Comparison of ENCODE assay signal across 6 cellular contexts in the genomic region with DNA sequence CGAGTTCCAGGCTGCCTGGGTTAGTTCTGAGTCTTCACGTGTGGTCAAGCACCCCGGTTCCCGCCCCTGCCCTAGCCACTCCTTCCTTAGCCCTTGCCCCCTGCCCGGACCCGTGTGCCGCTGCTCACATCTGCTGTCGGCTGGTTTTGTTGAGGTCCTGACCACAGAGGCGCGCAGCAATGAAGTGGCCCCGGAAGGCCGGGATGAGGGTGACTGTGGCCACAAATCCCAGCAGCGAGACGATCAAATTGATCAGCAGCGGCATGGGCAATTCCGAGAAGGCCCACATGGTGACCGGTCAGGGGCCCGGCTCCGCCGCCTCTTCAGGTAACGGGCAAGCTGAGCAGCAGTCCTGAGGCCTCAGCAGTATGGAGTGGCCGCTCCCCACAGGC. TPM values are rescaled to one million over a fixed set of nuclear protein-coding genes. Genes with fewer than 3 reads are reported as not detected.
DNase-seq lines count a peak whose midpoint lies in the region; FAIRE-seq and TF ChIP-seq lines count a peak whose summit lies in the region.

No MANE protein-coding gene starts in this region.

- CTCF ChIA-PET in OCI-LY7 (lab: Charles Lee; ENCODE audit: unreplicated experiment): interaction anchor here (0.7 kb wide), 2 partner anchors 223 to 242 kb away, joined by 6 to 7 read pairs; no protein-coding TSS in a partner anchor

- TF ChIP-seq CTCF in OCI-LY7 (conservative IDR thresholded peaks at IDR 0.05; ENCODE audit: low read length) (no peak), fibroblast of villous mesenchyme (IDR thresholded peaks at IDR 0.05; ENCODE audit: insufficient read depth, low read depth, low read length) (peak; percentile 6)

- H3K9me3 Mint-ChIP-seq in activated naive CD4-positive, alpha-beta T cell treated with anti-CD3 and anti-CD28 coated beads, Interleukin-2, amount 50 U/mL, for 24 hours: no peaks in the 10 kb centered on the region

- intact Hi-C loops in OCI-LY7 (cut with micrococcal nuclease; ENCODE audit: unreplicated experiment): loop anchor here (5.0 kb wide), 1 partner anchor 221 kb away; no protein-coding TSS in a partner anchor

- FAIRE-seq in urothelium cell line (lab: Jason Lieb, UNC): no peak

- H2AFZ ChIP-seq in OCI-LY7 (ENCODE audit: low read length): peak overlapping the region; percentile 84

- peaks cover 26% of the 10 kb centered on the region for H3K36me3 ChIP-seq in OCI-LY7 (ENCODE audit: insufficient read depth, low read length)

- H3K36me3 Mint-ChIP-seq in activated naive CD4-positive, alpha-beta T cell treated with anti-CD3 and anti-CD28 coated beads, Interleukin-2, amount 50 U/mL, for 24 hours: peaks cover 13% of the 10 kb centered on the region

- H3K4me1 Mint-ChIP-seq in activated naive CD4-positive, alpha-beta T cell treated with anti-CD3 and anti-CD28 coated beads, Interleukin-2, amount 50 U/mL, for 24 hours: peaks cover 43% of the 10 kb centered on the region

- BruUV-seq in OCI-LY7 (replicated peaks; lab: Mats Ljungman, UMichigan): no TSS peak

- H3K4me2 ChIP-seq in OCI-LY7 (ENCODE audit: low read length): peak overlapping the region; percentile 100

- H3K4me1 ChIP-seq in OCI-LY7 (ENCODE audit: insufficient read depth, low read length, poor library complexity, severe bottlenecking): peaks cover 49% of the 10 kb centered on the region

- H3K9me3 ChIP-seq in OCI-LY7 (ENCODE audit: low read length): no peaks in the 10 kb centered on the region

- no peaks in the 10 kb centered on the region for H3K27me3 Mint-ChIP-seq in activated naive CD4-positive, alpha-beta T cell treated with anti-CD3 and anti-CD28 coated beads, Interleukin-2, amount 50 U/mL, for 24 hours

- DNase-seq in activated naive CD4-positive, alpha-beta T cell treated with anti-CD3 and anti-CD28 coated beads, Interleukin-2, amount 50 U/mL, for 16 hours: no peak
- DNase-seq in OCI-LY7 (ENCODE audit: low spot score) (peak; percentile 45), fibroblast of villous mesenchyme (ENCODE audit: low read depth) (no peak), urothelium cell line (ENCODE audit: low spot score) (no peak)

- H3K4me3 ChIP-seq in OCI-LY7 (ENCODE audit: low read depth, low read length, poor library complexity, severe bottlenecking) (peak overlapping the region; percentile 88), fibroblast of villous mesenchyme (ENCODE audit: low read depth, low read length) (peak overlapping the region; percentile 89)

- H3K4me3 Mint-ChIP-seq in activated naive CD4-positive, alpha-beta T cell treated with anti-CD3 and anti-CD28 coated beads, Interleukin-2, amount 50 U/mL, for 24 hours: peak overlapping the region; percentile 98

- H3K27ac ChIP-seq in OCI-LY7 (ENCODE audit: low read depth, low read length, poor library complexity, severe bottlenecking) (peak overlapping the region; percentile 86), temporal lobe (ENCODE audit: low read depth, low read length) (peak overlapping the region; percentile 89)

- H3K79me2 ChIP-seq in OCI-LY7 (ENCODE audit: insufficient read depth, low read depth, low read length): peaks cover 23% of the 10 kb centered on the region

- H3K9me2 ChIP-seq in OCI-LY7 (ENCODE audit: insufficient read depth, low read length): no peaks in the 10 kb centered on the region

- POLR2A ChIA-PET in OCI-LY7 (lab: Charles Lee): interaction anchor here (0.5 to 1.8 kb wide), 7 partner anchors 9 to 220 kb away, joined by 3 to 8 read pairs (median 4); partner anchors contain the start of genes HMBS and VPS11

- no peaks in the 10 kb centered on the region for H4K20me1 ChIP-seq in OCI-LY7 (ENCODE audit: insufficient read depth, low read length)

- H3K27ac Mint-ChIP-seq in activated naive CD4-positive, alpha-beta T cell treated with anti-CD3 and anti-CD28 coated beads, Interleukin-2, amount 50 U/mL, for 24 hours: peak overlapping the region; percentile 99

RNA-seq across cellular contexts. Expression of gene DPAGT1, which starts 0.3 kb away (rescaled TPM):
- total RNA-seq in OCI-LY7 (2014; rRNA removed; shearing (Covaris generic)): 31.7 and 35.8 TPM in 2 replicates
- 72.4 and 83.4 TPM in 2 replicates for total RNA-seq in OCI-LY7 (2022)
- 21.3 and 29.4 TPM in 2 replicates for total RNA-seq in fibroblast of villous mesenchyme
- 10.6 TPM for total RNA-seq in temporal lobe

RNA-seq across cellular contexts. Expression of gene C2CD2L, which starts 5.8 kb away (rescaled TPM):
- 6.5 and 10.6 TPM in 2 replicates for total RNA-seq in OCI-LY7 (2014; rRNA removed; shearing (Covaris generic))
- 19.0 and 19.9 TPM in 2 replicates for total RNA-seq in OCI-LY7 (2022)
- total RNA-seq in fibroblast of villous mesenchyme: 4.5 and 5.6 TPM in 2 replicates
- 7.9 TPM for total RNA-seq in temporal lobe

RNA-seq across cellular contexts. Expression of gene HMBS, which starts 16.7 kb away (rescaled TPM):
- 12.1 and 12.2 TPM in 2 replicates for total RNA-seq in OCI-LY7 (2014; rRNA removed; shearing (Covaris generic))
- total RNA-seq in OCI-LY7 (2022) (49.6 and 50.0 TPM in 2 replicates), fibroblast of villous mesenchyme (11.2 and 13.2 TPM in 2 replicates), temporal lobe (3.9 TPM)

RNA-seq across cellular contexts. Expression of gene HINFP, which starts 20.0 kb away (rescaled TPM):
- total RNA-seq in OCI-LY7 (2014; rRNA removed; shearing (Covaris generic)): 18.2 and 27.7 TPM in 2 replicates
- 29.6 and 30.8 TPM in 2 replicates for total RNA-seq in OCI-LY7 (2022)
- total RNA-seq in fibroblast of villous mesenchyme: 18.6 and 20.3 TPM in 2 replicates
- 20.2 TPM for total RNA-seq in temporal lobe

RNA-seq across cellular contexts. Expression of gene VPS11, which starts 33.7 kb away (rescaled TPM):
- total RNA-seq in OCI-LY7 (2014; rRNA removed; shearing (Covaris generic)): 32.2 and 46.1 TPM in 2 replicates
- total RNA-seq in OCI-LY7 (2022) (23.3 and 25.7 TPM in 2 replicates), fibroblast of villous mesenchyme (24.2 and 24.6 TPM in 2 replicates), temporal lobe (20.2 TPM)
